In the genomic region with DNA sequence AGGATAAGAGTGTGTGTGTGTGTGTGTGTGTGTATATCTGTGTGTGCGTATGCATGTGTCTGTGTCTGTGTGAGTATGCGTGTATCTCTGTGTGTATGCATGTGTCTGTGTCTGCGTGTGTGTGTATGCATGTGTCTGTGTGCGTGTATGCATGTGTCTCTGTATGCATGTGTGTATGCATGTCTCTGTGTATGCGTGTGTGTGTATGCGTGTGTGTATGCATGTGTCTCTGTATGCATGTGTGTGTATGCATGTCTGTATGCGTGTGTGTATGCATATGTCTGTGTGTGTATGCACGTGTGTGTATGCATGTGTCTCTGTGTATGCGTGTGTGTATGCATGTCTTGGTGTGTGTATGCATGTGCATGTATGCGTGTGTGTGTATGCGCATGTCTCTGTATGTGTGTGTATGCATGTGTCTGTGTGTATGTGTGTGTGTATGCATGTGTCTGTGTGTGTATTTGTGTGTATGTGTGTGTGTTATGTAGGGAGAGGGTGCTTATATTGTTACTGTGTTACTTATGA, we compare ENCODE assay signal across 29 cellular contexts.
"Had no signal": no experiment of that assay in that cellular context is flagged by ENCODE, and none has a peak within 500 bp of the region (broad histone marks: within the 10 kb centered on the region; RNA-seq: fewer than 3 reads in every experiment).

No MANE protein-coding gene starts in this region.

- H3K9me3 ChIP-seq: left lung, lower lobe of right lung, neutrophil, right atrium auricular region, stomach, testis, tibial artery, upper lobe of right lung had no signal

- H3K36me3 ChIP-seq: left lung, lower lobe of right lung, neural progenitor cell, neutrophil, right atrium auricular region, stomach, tibial artery, upper lobe of right lung had no signal

- H3K27ac ChIP-seq: left lung, lower lobe of right lung, neural progenitor cell, neutrophil, right atrium auricular region, skin epidermis, stomach, testis, tibial artery, upper lobe of right lung had no signal

- H3K27me3 ChIP-seq: left lung, neural progenitor cell, neutrophil, right atrium auricular region, stomach, testis, upper lobe of right lung had no signal

- H3K4me2 ChIP-seq: neural progenitor cell had no signal

- ATAC-seq: left colon; left lung; lower lobe of right lung; sciatic nerve; stimulated activated naive B cell treated with anti-CD40 and anti-IgM and Interleukin-4, amounts not matched to agents 10 μg/mL and 1 μg/mL and 100 μg/mL, for 72 hours; stimulated activated naive CD8-positive, alpha-beta T cell treated with anti-CD3 and anti-CD28 coated beads, Interleukin-15, Interleukin-2, amounts not matched to agents 100 U/mL and 50 U/mL, for 24 hours; upper lobe of right lung had no signal

- FAIRE-seq: islet of Langerhans, kidney, urothelium cell line had no signal

- H3K4me3 ChIP-seq: left lung, lower lobe of right lung, neural progenitor cell, right atrium auricular region, skin epidermis, stomach, testis, tibial artery, upper lobe of right lung had no signal

- H2AFZ ChIP-seq: neural progenitor cell had no signal

- H3K4me1 ChIP-seq: left lung, lower lobe of right lung, neural progenitor cell, right atrium auricular region, upper lobe of right lung had no signal

- H3K9ac ChIP-seq: neural progenitor cell had no signal

- DNase-seq: hypothalamus; immature natural killer cell; kidney; left colon; left lung; lower lobe of right lung; mammary epithelial cell; mesenchymal stem cell; naive B cell; natural killer cell; nephron progenitor cell; occipital lobe; stimulated activated CD4-positive, alpha-beta T cell treated with anti-CD3 and anti-CD28 coated beads, Interleukin-12 subunit alpha, Interleukin-12 subunit beta, amount 100 ng/mL, for 4 hours; stimulated activated CD4-positive, alpha-beta T cell treated with anti-CD3 and anti-CD28 coated beads, Interleukin-15, amount 100 ng/mL, for 24 hours; stimulated activated CD4-positive, alpha-beta T cell treated with anti-CD3 and anti-CD28 coated beads, Interleukin-2, amount 100 ng/mL, for 24 hours; stimulated activated CD4-positive, alpha-beta T cell treated with anti-CD3 and anti-CD28 coated beads, Interleukin-4, amount 100 ng/mL, for 1 hour; stimulated activated naive B cell treated with anti-CD40 and anti-IgM and Interleukin-4, amounts not matched to agents 10 μg/mL and 1 μg/mL and 100 μg/mL, for 72 hours; stimulated activated naive CD8-positive, alpha-beta T cell treated with anti-CD3 and anti-CD28 coated beads, Interleukin-15, Interleukin-2, amounts not matched to agents 100 U/mL and 50 U/mL, for 24 hours; stomach; testis; tibial artery; upper lobe of right lung had no signal
